Comparison of ENCODE assay signal across 1 cellular context in the genomic region with DNA sequence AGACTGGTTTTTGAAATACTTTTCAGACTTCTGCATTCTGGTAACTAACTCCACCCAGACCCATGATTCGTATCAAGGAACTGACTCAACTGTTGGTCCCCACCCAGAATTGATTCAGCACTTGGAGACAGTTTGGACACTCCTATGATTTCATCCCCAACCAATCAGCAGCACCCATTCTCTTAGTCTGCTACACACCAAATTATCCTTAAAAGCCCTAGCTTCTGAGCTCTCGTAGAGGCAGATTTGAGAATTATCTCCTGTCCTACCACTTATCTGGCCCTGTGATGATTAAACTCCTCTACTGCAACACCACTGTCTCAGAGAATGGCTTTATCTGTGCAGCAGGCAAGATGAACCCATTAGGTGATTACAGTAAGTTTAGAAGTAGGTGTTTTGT.
TF ChIP-seq lines count a peak whose summit lies in the region.

No MANE protein-coding gene starts in this region.

TF ChIP-seq in IMR-90, 13 proteins besides CTCF, POLR2A, EP300 and RAD21:
- TF ChIP-seq, protein P1, sequence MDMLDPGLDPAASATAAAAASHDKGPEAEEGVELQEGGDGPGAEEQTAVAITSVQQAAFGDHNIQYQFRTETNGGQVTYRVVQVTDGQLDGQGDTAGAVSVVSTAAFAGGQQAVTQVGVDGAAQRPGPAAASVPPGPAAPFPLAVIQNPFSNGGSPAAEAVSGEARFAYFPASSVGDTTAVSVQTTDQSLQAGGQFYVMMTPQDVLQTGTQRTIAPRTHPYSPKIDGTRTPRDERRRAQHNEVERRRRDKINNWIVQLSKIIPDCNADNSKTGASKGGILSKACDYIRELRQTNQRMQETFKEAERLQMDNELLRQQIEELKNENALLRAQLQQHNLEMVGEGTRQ (IDR thresholded peaks at IDR 0.05; ENCODE audit: low read depth, low read length), result no peak
- TF ChIP-seq CEBPB (IDR thresholded peaks at IDR 0.05; ENCODE audit: low read depth, low read length) (no peak), ELK1 (IDR thresholded peaks at IDR 0.05; ENCODE audit: borderline replicate concordance, low read depth, low read length) (no peak), CHD1 (IDR thresholded peaks at IDR 0.05; ENCODE audit: low read depth, low read length) (no peak), RFX5 (IDR thresholded peaks at IDR 0.05; ENCODE audit: low read depth, low read length) (no peak), MAFK (IDR thresholded peaks at IDR 0.05; ENCODE audit: low read depth, low read length) (no peak), BHLHE40 (IDR thresholded peaks at IDR 0.05; ENCODE audit: low read depth, low read length) (no peak), RCOR1 (IDR thresholded peaks at IDR 0.05; ENCODE audit: insufficient replicate concordance, low read length) (no peak), MXI1 (IDR thresholded peaks at IDR 0.05; ENCODE audit: borderline replicate concordance, low read depth, low read length) (no peak), FOS (IDR thresholded peaks at IDR 0.05; ENCODE audit: low read depth, low read length) (no peak), SMC3 (IDR thresholded peaks at IDR 0.05; ENCODE audit: low read depth, low read length) (no peak), NFE2L2 (IDR thresholded peaks at IDR 0.05; ENCODE audit: low read depth, low read length) (no peak)
TF ChIP-seq in IMR-90: peak in this region for 0.
